Comparison of ENCODE assay signal across 9 cellular contexts in genomic region chr19:38417544-38418506, GRCh38. TPM values are rescaled to one million over a fixed set of nuclear protein-coding genes. Genes with fewer than 3 reads are reported as not detected.
DNase-seq lines count a peak whose midpoint lies in the region; TF ChIP-seq lines count a peak whose summit lies in the region.
"Had no signal": no experiment of that assay in that cellular context is flagged by ENCODE, and none has a peak within 500 bp of the region (broad histone marks: within the 10 kb centered on the region; RNA-seq: fewer than 3 reads in every experiment).

No MANE protein-coding gene starts in this region.

- H3K27ac Mint-ChIP-seq in endothelial cell (ENCODE audit: unreplicated experiment): no peak overlapping the region
- no peak overlapping the region for H3K27ac Mint-ChIP-seq in nephron

- TF ChIP-seq POLR2A in transverse colon (IDR thresholded peaks at IDR 0.05): no peak

- TF ChIP-seq EP300 in transverse colon (IDR thresholded peaks at IDR 0.05; ENCODE audit: low read depth): no peak

- H3K9me3 Mint-ChIP-seq in endothelial cell (ENCODE audit: unreplicated experiment) (no peaks in the 10 kb centered on the region), nephron (no peaks in the 10 kb centered on the region)

- peak overlapping the region in 3 of 4 donors; percentile 10 to 40 (median 20) for H3K4me3 ChIP-seq in transverse colon
- H3K4me3 ChIP-seq in brain microvascular endothelial cell (ENCODE audit: low read depth, low read length): no peak overlapping the region

- intact Hi-C loops in transverse colon (cut with DNase I; ENCODE audit: low total_unique reads): no loop called here

- H3K36me3 Mint-ChIP-seq in endothelial cell (ENCODE audit: low read depth, unreplicated experiment) (peaks cover 4% of the 10 kb centered on the region), nephron (ENCODE audit: low read depth) (no peaks in the 10 kb centered on the region)

- H3K4me3 Mint-ChIP-seq in endothelial cell (ENCODE audit: unreplicated experiment) (peak overlapping the region; percentile 82), nephron (peak overlapping the region; percentile 56 to 72 (median 70))

- WGBS in transverse colon (ENCODE audit: low coverage in 1 of 2), 2 donors: 8 to 30% methylated on average over 2 to 47 of the region's 49 CpGs

- H3K27me3 ChIP-seq in transverse colon (peaks cover 21% of the 10 kb centered on the region), brain microvascular endothelial cell (replicated peaks) (no peaks in the 10 kb centered on the region)

- peaks cover 4 to 10% (median 8%) of the 10 kb centered on the region in 4 donors for H3K4me1 ChIP-seq in transverse colon

- no peak overlapping the region for H3K27ac ChIP-seq in transverse colon
- no peak overlapping the region for H3K27ac ChIP-seq in brain microvascular endothelial cell

- peaks cover 14% of the 10 kb centered on the region for H3K4me1 Mint-ChIP-seq in endothelial cell (ENCODE audit: unreplicated experiment)
- H3K4me1 Mint-ChIP-seq in nephron: peaks cover 7% of the 10 kb centered on the region

- H3K27me3 Mint-ChIP-seq in endothelial cell (ENCODE audit: unreplicated experiment) (peaks cover 9% of the 10 kb centered on the region), nephron (ENCODE audit: low read depth) (peaks cover 21% of the 10 kb centered on the region)

- in situ Hi-C loops in transverse colon (cut with MboI; ENCODE audit: low pct_ligation_motif_present in 1 of 4, low pct_unique_long_range_greater_than_20kb in 1 of 4, low sequenced_read_pairs in 3 of 4): loop anchor here (10.0 to 25.0 kb wide), 4 partner anchors 107 to 544 kb away; partner anchors contain the start of genes MRPS12 (in 2 of the 4), SARS2 (in 2 of the 4), EIF3K (in 1 of the 4) and MAP4K1 (in 1 of the 4)
- in situ Hi-C loops in brain microvascular endothelial cell (cut with HindIII; ENCODE audit: low pct_ligation_motif_present, low sequenced_read_pairs): no loop called here

- DNase-seq in DMS79 treated with DMSO at 0.1 percent for 48 hours (lab: John Stamatoyannopoulos, UW) (peak; percentile 22), NCI-H1105 treated with DMSO at 0.1 percent for 48 hours (lab: John Stamatoyannopoulos, UW) (peak; percentile 46), endothelial cell (ENCODE audit: low spot score) (peak; percentile 52), transverse colon (peak; percentile 75), NCI-H2107 treated with DMSO at 0.1 percent for 48 hours (lab: John Stamatoyannopoulos, UW; ENCODE audit: unreplicated experiment) (no peak), brain microvascular endothelial cell (no peak)
- peak; percentile 75 for DNase-seq in activated CD4-positive, alpha-beta T cell treated with anti-CD3 and anti-CD28 coated beads for 48 hours

- H3K9me3 ChIP-seq in transverse colon: no peaks in the 10 kb centered on the region

- TF ChIP-seq CTCF in endothelial cell (IDR thresholded peaks at IDR 0.05; ENCODE audit: unreplicated experiment) (no peak), nephron (IDR thresholded peaks at IDR 0.05; ENCODE audit: unreplicated experiment in 3 of 3) (no peak), transverse colon (IDR thresholded peaks at IDR 0.05) (peak in 1 of 5 experiments; percentile 7), brain microvascular endothelial cell (IDR thresholded peaks at IDR 0.05; ENCODE audit: low read depth, low read length, missing control alignments) (no peak)

- H3K36me3 ChIP-seq in transverse colon (no peaks in the 10 kb centered on the region), brain microvascular endothelial cell (replicated peaks) (no peaks in the 10 kb centered on the region)

RNA-seq across cellular contexts. Expression of gene RASGRP4, which starts 8.2 kb away (rescaled TPM):
- total RNA-seq in endothelial cell (ENCODE audit: unreplicated experiment) (8.1 TPM), transverse colon (10 to 100 TPM in 1 of 4 donors, 1 to 10 TPM in 2, not detected in 1; 1.5 to 19.8 (median 1.7) TPM)
- total RNA-seq: renal cortical epithelial cell had no signal

RNA-seq across cellular contexts. Expression of gene FAM98C, which starts 14.9 kb away (rescaled TPM):
- 10.6 TPM for total RNA-seq in endothelial cell (ENCODE audit: unreplicated experiment)
- 100 to 1,000 TPM in 1 of 4 donors, 10 to 100 TPM in 3; 34.0 to 102 (median 41.2) TPM for total RNA-seq in transverse colon

RNA-seq across cellular contexts. Expression of gene RYR1, which starts 15.7 kb away (rescaled TPM):
- 1.3 TPM for total RNA-seq in endothelial cell (ENCODE audit: unreplicated experiment)
- total RNA-seq in transverse colon: 1 to 10 TPM in 3 of 4 donors, under 1 TPM in 1; 0.20 to 2.1 (median 1.4) TPM

RNA-seq across cellular contexts. Expression of gene SPRED3, which starts 29.3 kb away (rescaled TPM):
- total RNA-seq in endothelial cell (ENCODE audit: unreplicated experiment) (3.2 TPM), transverse colon (1 to 10 TPM in 1 of 4 donors, under 1 TPM in 2, not detected in 1; 0.14 to 3.0 (median 0.48) TPM)

RNA-seq across cellular contexts. Expression of gene GGN, which starts 30.0 kb away (rescaled TPM):
- total RNA-seq in endothelial cell (ENCODE audit: unreplicated experiment): 0.74 TPM
- total RNA-seq in transverse colon: not detected

Comparison
In these comparisons a context has a peak if more than half of its experiments do, and no peak if none do; other contexts are left out.
1. DNase-seq: peak in DMS79 treated with DMSO at 0.1 percent for 48 hours (single experiment), NCI-H1105 treated with DMSO at 0.1 percent for 48 hours (single experiment), activated CD4-positive, alpha-beta T cell treated with anti-CD3 and anti-CD28 coated beads for 48 hours (single experiment), endothelial cell (single experiment) and transverse colon (single experiment); none in NCI-H2107 treated with DMSO at 0.1 percent for 48 hours (single experiment) and brain microvascular endothelial cell (single experiment).